Comparison of ENCODE assay signal across 8 cellular contexts in genomic region chr16:3022208-3022696, GRCh38. TPM values are rescaled to one million over a fixed set of nuclear protein-coding genes. Genes with fewer than 3 reads are reported as not detected.
DNase-seq lines count a peak whose midpoint lies in the region; ATAC-seq and TF ChIP-seq lines count a peak whose summit lies in the region.

No MANE protein-coding gene starts in this region.

- H3K27ac Mint-ChIP-seq in activated T-helper 2 cell treated with anti-CD3 and anti-CD28 coated beads, Interferon-gamma antibody, Interleukin-2, Interleukin-4, amounts not matched to agents 10 μg/mL and 5 μg/mL and 100 μg/mL, durations not matched to agents 14 hours and 24 hours and 36 hours = peak overlapping the region; percentile 90
- H3K27ac Mint-ChIP-seq in neural crest cell (ENCODE audit: unreplicated experiment) = peak overlapping the region; percentile 27

- H3K36me3 ChIP-seq in Peyer's patch = peaks cover 0 to 16% (median 0%) of the 10 kb centered on the region in 3 donors

- peak overlapping the region; percentile 94 to 99 (median 96) for H3K27ac ChIP-seq in Peyer's patch

- TF ChIP-seq POLR2A in Peyer's patch (IDR thresholded peaks at IDR 0.05) = peak in 1 of 2 donors; percentile 59

- POLR2A ChIA-PET in GM10248 (lab: Yijun Ruan, JAX) = interaction anchor here (0.6 kb wide), 1 partner anchor 29 kb away, joined by 3 read pairs; no protein-coding TSS in a partner anchor

- no peak for TF ChIP-seq CTCF in GM10248 (IDR thresholded peaks at IDR 0.05; ENCODE audit: control extremely low read depth, extremely low read depth, low read depth, missing control alignments)
- no peak for TF ChIP-seq CTCF in Peyer's patch (IDR thresholded peaks at IDR 0.05)
- TF ChIP-seq CTCF in neural crest cell (conservative IDR thresholded peaks at IDR 0.05) = no peak

- intact Hi-C loops in activated T-helper 2 cell treated with anti-CD3 and anti-CD28 coated beads, Interferon-gamma antibody, Interleukin-2, Interleukin-4, amounts not matched to agents 10 μg/mL and 5 μg/mL and 100 μg/mL, durations not matched to agents 14 hours and 24 hours and 36 hours (cut with micrococcal nuclease) = loop anchor here (2.0 to 10.0 kb wide), 3 partner anchors 40 to 117 kb away; partner anchors contain the start of gene PKMYT1

- H3K4me1 Mint-ChIP-seq in activated T-helper 2 cell treated with anti-CD3 and anti-CD28 coated beads, Interferon-gamma antibody, Interleukin-2, Interleukin-4, amounts not matched to agents 10 μg/mL and 5 μg/mL and 100 μg/mL, durations not matched to agents 14 hours and 24 hours and 36 hours (ENCODE audit: low read depth) = peaks cover 35% of the 10 kb centered on the region
- H3K4me1 Mint-ChIP-seq in neural crest cell = peaks cover 41% of the 10 kb centered on the region

- ATAC-seq in HG03571 (IDR thresholded peaks at IDR 0.05; ENCODE audit: unreplicated experiment) = no peak

- H3K27me3 Mint-ChIP-seq in activated T-helper 2 cell treated with anti-CD3 and anti-CD28 coated beads, Interferon-gamma antibody, Interleukin-2, Interleukin-4, amounts not matched to agents 10 μg/mL and 5 μg/mL and 100 μg/mL, durations not matched to agents 14 hours and 24 hours and 36 hours (ENCODE audit: low read depth) = peaks cover 11% of the 10 kb centered on the region
- H3K27me3 Mint-ChIP-seq in neural crest cell (ENCODE audit: low read depth) = peaks cover 38% of the 10 kb centered on the region

- peak; percentile 73 for DNase-seq in GM10248 (ENCODE audit: extremely low spot score)
- DNase-seq in Peyer's patch = peak; percentile 58 to 93 (median 91)
- DNase-seq in activated T-helper 2 cell treated with anti-CD3 and anti-CD28 coated beads, Interferon-gamma antibody, Interleukin-2, Interleukin-4, amounts not matched to agents 10 μg/mL and 5 μg/mL and 100 μg/mL, durations not matched to agents 14 hours and 24 hours and 36 hours (ENCODE audit: low spot score) = peak; percentile 64
- DNase-seq in fibroblast of gingiva (ENCODE audit: low read depth) = peak; percentile 91
- no peak for DNase-seq in neural crest cell (ENCODE audit: low read depth, low spot score)
- DNase-seq in stimulated activated naive CD4-positive, alpha-beta T cell treated with Interleukin-2 at 50 U/mL for 16 hours (lab: John Stamatoyannopoulos, UW) = peak; percentile 90
- no peak for DNase-seq in D341Med (ENCODE audit: low spot score)

- peaks cover 23% of the 10 kb centered on the region for H3K36me3 Mint-ChIP-seq in activated T-helper 2 cell treated with anti-CD3 and anti-CD28 coated beads, Interferon-gamma antibody, Interleukin-2, Interleukin-4, amounts not matched to agents 10 μg/mL and 5 μg/mL and 100 μg/mL, durations not matched to agents 14 hours and 24 hours and 36 hours (ENCODE audit: low read depth)
- H3K36me3 Mint-ChIP-seq in neural crest cell (ENCODE audit: low read depth) = peaks cover 2% of the 10 kb centered on the region

- CTCF ChIA-PET in GM10248 (lab: Yijun Ruan, JAX) = interaction anchor here (1.0 to 15.9 kb wide), 5 partner anchors 10 to 107 kb away, joined by 3 to 231 read pairs (median 10); no protein-coding TSS in a partner anchor

- H3K4me3 ChIP-seq in Peyer's patch = peak overlapping the region; percentile 59 to 79 (median 66)

- H3K27me3 ChIP-seq in Peyer's patch = no peaks in the 10 kb centered on the region

- no peaks in the 10 kb centered on the region for H3K9me3 Mint-ChIP-seq in activated T-helper 2 cell treated with anti-CD3 and anti-CD28 coated beads, Interferon-gamma antibody, Interleukin-2, Interleukin-4, amounts not matched to agents 10 μg/mL and 5 μg/mL and 100 μg/mL, durations not matched to agents 14 hours and 24 hours and 36 hours
- H3K9me3 Mint-ChIP-seq in neural crest cell = no peaks in the 10 kb centered on the region

- H3K4me3 Mint-ChIP-seq in activated T-helper 2 cell treated with anti-CD3 and anti-CD28 coated beads, Interferon-gamma antibody, Interleukin-2, Interleukin-4, amounts not matched to agents 10 μg/mL and 5 μg/mL and 100 μg/mL, durations not matched to agents 14 hours and 24 hours and 36 hours (ENCODE audit: low read depth) = peak overlapping the region; percentile 87
- H3K4me3 Mint-ChIP-seq in neural crest cell = peak overlapping the region; percentile 96

- peaks cover 11 to 49% (median 27%) of the 10 kb centered on the region in 4 donors for H3K4me1 ChIP-seq in Peyer's patch

- no peaks in the 10 kb centered on the region for H3K9me3 ChIP-seq in Peyer's patch

RNA-seq across cellular contexts. Expression of gene HCFC1R1, which starts 1.5 kb away (rescaled TPM):
- 10 to 100 TPM; 14.0 to 38.0 (median 34.1) TPM for total RNA-seq in Peyer's patch
- total RNA-seq in activated T-helper 2 cell treated with anti-CD3 and anti-CD28 coated beads, Interferon-gamma antibody, Interleukin-2, Interleukin-4, amounts not matched to agents 10 μg/mL and 5 μg/mL and 100 μg/mL, durations not matched to agents 14 hours and 24 hours and 36 hours = 29.9 and 30.3 TPM in 2 replicates
- 23.7 and 28.6 TPM in 2 replicates for total RNA-seq in neural crest cell

RNA-seq across cellular contexts. Expression of gene THOC6, which starts 1.6 kb away (rescaled TPM):
- 10 to 100 TPM in 3 of 4 donors, 1 to 10 TPM in 1; 9.6 to 64.4 (median 27.1) TPM for total RNA-seq in Peyer's patch
- 59.0 and 59.1 TPM in 2 replicates for total RNA-seq in activated T-helper 2 cell treated with anti-CD3 and anti-CD28 coated beads, Interferon-gamma antibody, Interleukin-2, Interleukin-4, amounts not matched to agents 10 μg/mL and 5 μg/mL and 100 μg/mL, durations not matched to agents 14 hours and 24 hours and 36 hours
- total RNA-seq in neural crest cell = 62.5 and 68.0 TPM in 2 replicates

RNA-seq across cellular contexts. Expression of gene TNFRSF12A, which starts 2.1 kb away (rescaled TPM):
- total RNA-seq in Peyer's patch = 10 to 100 TPM in 3 of 4 donors, 1 to 10 TPM in 1; 4.1 to 56.4 (median 39.8) TPM
- total RNA-seq in activated T-helper 2 cell treated with anti-CD3 and anti-CD28 coated beads, Interferon-gamma antibody, Interleukin-2, Interleukin-4, amounts not matched to agents 10 μg/mL and 5 μg/mL and 100 μg/mL, durations not matched to agents 14 hours and 24 hours and 36 hours = 9.6 and 11.6 TPM in 2 replicates
- total RNA-seq in neural crest cell = 3.1 and 3.5 TPM in 2 replicates

RNA-seq across cellular contexts. Expression of gene CLDN6, which starts 4.3 kb away (rescaled TPM):
- total RNA-seq in Peyer's patch (not detected), neural crest cell (0.47 and 0.55 TPM in 2 replicates)
- not detected in 2 replicates for total RNA-seq in activated T-helper 2 cell treated with anti-CD3 and anti-CD28 coated beads, Interferon-gamma antibody, Interleukin-2, Interleukin-4, amounts not matched to agents 10 μg/mL and 5 μg/mL and 100 μg/mL, durations not matched to agents 14 hours and 24 hours and 36 hours

RNA-seq across cellular contexts. Expression of gene CLDN9, which starts 9.5 kb away (rescaled TPM):
- 1 to 10 TPM in 3 of 4 donors, under 1 TPM in 1; 0.76 to 2.5 (median 1.2) TPM for total RNA-seq in Peyer's patch
- total RNA-seq in activated T-helper 2 cell treated with anti-CD3 and anti-CD28 coated beads, Interferon-gamma antibody, Interleukin-2, Interleukin-4, amounts not matched to agents 10 μg/mL and 5 μg/mL and 100 μg/mL, durations not matched to agents 14 hours and 24 hours and 36 hours = 0.11 and 0.14 TPM in 2 replicates
- not detected in 2 replicates for total RNA-seq in neural crest cell

Comparison
In these comparisons a context has a peak if more than half of its experiments do, and no peak if none do; other contexts are left out.
1. DNase-seq: peak in GM10248 (single experiment), Peyer's patch (3 of 3), activated T-helper 2 cell treated with anti-CD3 and anti-CD28 coated beads, Interferon-gamma antibody, Interleukin-2, Interleukin-4, amounts not matched to agents 10 μg/mL and 5 μg/mL and 100 μg/mL, durations not matched to agents 14 hours and 24 hours and 36 hours (single experiment), fibroblast of gingiva (single experiment) and stimulated activated naive CD4-positive, alpha-beta T cell treated with Interleukin-2 at 50 U/mL for 16 hours (single experiment); none in neural crest cell (single experiment) and D341Med (single experiment).